Comparison of ENCODE assay signal across 1 cellular context in genomic region chr10:70146489-70147488, GRCh38.
TF ChIP-seq lines count a peak whose summit lies in the region.

Gene TYSND1, minus strand, starts transcription at chr10:70146700. Its CDS starts 114 bp downstream, at chr10:70146586.

TF ChIP-seq in HepG2, 621 proteins besides CTCF, POLR2A, EP300 and RAD21 (continued from another document and continues in another):
- no peak for TF ChIP-seq ATF6 (CRISPR knock-in tag; conservative IDR thresholded peaks at IDR 0.05)
- TF ChIP-seq ZNF646 (CRISPR knock-in tag; IDR thresholded peaks at IDR 0.05): no peak
- TF ChIP-seq SP2 (CRISPR knock-in tag; IDR thresholded peaks at IDR 0.05): peak; percentile 78
- TF ChIP-seq ESRRA (CRISPR knock-in tag; IDR thresholded peaks at IDR 0.05; ENCODE audit: low read depth): peak; percentile 75
- TF ChIP-seq HMG20A (CRISPR knock-in tag; IDR thresholded peaks at IDR 0.05; ENCODE audit: borderline replicate concordance): no peak
- TF ChIP-seq ZNF850 (CRISPR knock-in tag; conservative IDR thresholded peaks at IDR 0.05): no peak
- no peak for TF ChIP-seq ATF5 (CRISPR knock-in tag; IDR thresholded peaks at IDR 0.05; ENCODE audit: low read depth)
- no peak for TF ChIP-seq ONECUT2 (CRISPR knock-in tag; IDR thresholded peaks at IDR 0.05)
- peak; percentile 23 for TF ChIP-seq ZEB1 (IDR thresholded peaks at IDR 0.05; ENCODE audit: insufficient replicate concordance, low read depth)
- TF ChIP-seq ZNF12 (CRISPR knock-in tag; IDR thresholded peaks at IDR 0.05): 0 out of 2 replicates have a peak, but pooled peaks have one; percentile 14
- TF ChIP-seq ISX (CRISPR knock-in tag; conservative IDR thresholded peaks at IDR 0.05): no peak
- no peak for TF ChIP-seq NFIB (CRISPR knock-in tag; IDR thresholded peaks at IDR 0.05; ENCODE audit: borderline replicate concordance)
- no peak for TF ChIP-seq SKIL (CRISPR knock-in tag; IDR thresholded peaks at IDR 0.05; ENCODE audit: borderline replicate concordance)
- TF ChIP-seq ZNF225 (CRISPR knock-in tag; IDR thresholded peaks at IDR 0.05): no peak
- no peak for TF ChIP-seq RFX1 (IDR thresholded peaks at IDR 0.05)
- TF ChIP-seq FOXJ3 (CRISPR knock-in tag; IDR thresholded peaks at IDR 0.05; ENCODE audit: borderline replicate concordance): 0 out of 2 replicates have a peak, but pooled peaks have one; percentile 49
- TF ChIP-seq ZNF574 (CRISPR knock-in tag; IDR thresholded peaks at IDR 0.05): peak; percentile 62; the same call in 1 of the 2 replicates
- TF ChIP-seq POLR2AphosphoS2 (IDR thresholded peaks at IDR 0.05; ENCODE audit: low read depth, low read length): peak; percentile 54; the same call in 1 of the 2 replicates
- TF ChIP-seq GRHL1 (CRISPR knock-in tag; conservative IDR thresholded peaks at IDR 0.05): no peak
- TF ChIP-seq ZNF674 (CRISPR knock-in tag; IDR thresholded peaks at IDR 0.05; ENCODE audit: low read depth): no peak
- peak; percentile 63; the same call in 1 of the 2 replicates for TF ChIP-seq ERF (CRISPR knock-in tag; IDR thresholded peaks at IDR 0.05)
- TF ChIP-seq MATR3 (CRISPR knock-in tag; IDR thresholded peaks at IDR 0.05): no peak
- TF ChIP-seq NCOA1 (CRISPR knock-in tag; IDR thresholded peaks at IDR 0.05): no peak
- no peak for TF ChIP-seq ZFP62 (CRISPR knock-in tag; IDR thresholded peaks at IDR 0.05)
- TF ChIP-seq SSRP1 (CRISPR knock-in tag; IDR thresholded peaks at IDR 0.05): no peak
- no peak for TF ChIP-seq ZFP41 (CRISPR knock-in tag; IDR thresholded peaks at IDR 0.05; ENCODE audit: borderline replicate concordance)
- TF ChIP-seq KLF13 (CRISPR knock-in tag; IDR thresholded peaks at IDR 0.05): no peak
- TF ChIP-seq PHF20 (CRISPR knock-in tag; IDR thresholded peaks at IDR 0.05): 0 out of 2 replicates have a peak, but pooled peaks have one; percentile 34
- 0 out of 2 replicates have a peak, but pooled peaks have one; percentile 12 for TF ChIP-seq ZFP91 (CRISPR knock-in tag; IDR thresholded peaks at IDR 0.05; ENCODE audit: borderline replicate concordance)
- TF ChIP-seq ZNF543 (CRISPR knock-in tag; IDR thresholded peaks at IDR 0.05): 0 out of 2 replicates have a peak, but pooled peaks have one; percentile 11
- no peak for TF ChIP-seq RERE (CRISPR knock-in tag; IDR thresholded peaks at IDR 0.05; ENCODE audit: low read depth)
- TF ChIP-seq MTA3 (CRISPR knock-in tag; IDR thresholded peaks at IDR 0.05): no peak
- peak; percentile 6; the same call in 1 of the 2 replicates for TF ChIP-seq SMC3 (IDR thresholded peaks at IDR 0.05; ENCODE audit: low read length)
- TF ChIP-seq ZNF34 (CRISPR knock-in tag; IDR thresholded peaks at IDR 0.05; ENCODE audit: borderline replicate concordance): peak; percentile 69; the same call in 1 of the 2 replicates
- TF ChIP-seq ZNF253 (CRISPR knock-in tag; IDR thresholded peaks at IDR 0.05; ENCODE audit: borderline replicate concordance): no peak
